ENCODE assay signal across 11 cellular contexts in genomic region chr6:1199981-1200637, GRCh38.
"Had no signal": no experiment of that assay in that cellular context is flagged by ENCODE, and none has a peak within 500 bp of the region (broad histone marks: within the 10 kb centered on the region; RNA-seq: fewer than 3 reads in every experiment).

No MANE protein-coding gene starts in this region.

- H3K4me3 ChIP-seq: left ventricle myocardium inferior, neural progenitor cell, pancreas, tibial nerve had no signal

- H3K9me3 ChIP-seq: pancreas had no signal

- H3K9ac ChIP-seq: neural progenitor cell had no signal

- DNase-seq: central memory CD4-positive, alpha-beta T cell; effector memory CD4-positive, alpha-beta T cell; glutamatergic neuron; left ventricle myocardium inferior; pancreas; retina; T-helper 2 cell had no signal

- H3K27ac ChIP-seq: epithelial cell of prostate, left ventricle myocardium inferior, neural progenitor cell, pancreas, tibial nerve had no signal

- H3K4me1 ChIP-seq: left ventricle myocardium inferior, pancreas, tibial nerve had no signal

- H3K27me3 ChIP-seq: neural progenitor cell, pancreas, tibial nerve had no signal

- H3K36me3 ChIP-seq: left ventricle myocardium inferior, neural progenitor cell, pancreas, tibial nerve had no signal

- H2AFZ ChIP-seq: neural progenitor cell had no signal

- H3K4me2 ChIP-seq: neural progenitor cell had no signal

- ATAC-seq: pancreas; stimulated activated effector memory CD8-positive, alpha-beta T cell treated with anti-CD3 and anti-CD28 coated beads, Interleukin-12 subunit alpha, Interleukin-12 subunit beta, amount 100 ng/mL, for 72 hours had no signal
